ENCODE assay signal across 21 cellular contexts in the genomic region with DNA sequence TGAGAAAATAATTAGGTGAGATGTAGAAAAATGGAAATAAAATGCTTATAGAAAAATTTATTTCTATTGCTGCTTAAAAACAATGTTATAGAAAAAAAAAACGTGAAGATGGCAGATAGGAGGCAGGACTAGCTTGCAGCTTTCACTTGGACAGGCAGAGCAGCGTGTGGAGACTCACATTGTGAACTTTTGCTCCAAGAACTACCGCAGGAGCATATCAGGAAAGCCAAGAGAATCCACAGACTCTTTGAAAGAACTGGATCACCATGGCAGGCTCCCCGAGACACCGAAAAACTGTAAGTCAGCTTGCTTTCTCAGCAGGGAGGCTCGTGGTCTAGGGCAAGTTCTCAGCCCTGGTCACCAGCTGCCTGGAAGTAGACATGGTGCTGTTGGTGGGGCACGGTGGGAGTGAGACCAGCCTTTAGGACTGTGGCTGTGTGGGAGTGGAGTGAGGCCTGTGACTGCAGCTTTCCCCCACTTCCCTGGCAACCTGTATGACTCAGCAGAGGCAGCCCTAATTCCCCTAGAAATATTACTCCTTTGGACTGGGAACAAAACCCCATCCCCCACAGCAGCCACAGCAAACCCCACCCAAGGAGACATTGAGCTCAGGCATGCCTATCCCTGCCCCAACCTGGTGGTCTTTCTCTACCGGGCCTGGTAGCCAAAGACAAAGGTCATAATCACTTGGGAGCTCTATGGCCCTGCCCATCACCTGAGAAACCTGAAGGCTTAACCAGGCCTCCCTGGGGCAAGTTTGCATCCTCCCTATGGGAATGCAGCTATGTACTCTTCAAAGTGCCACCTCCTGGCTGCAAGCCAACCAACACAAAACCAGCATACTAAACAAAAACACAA. TPM values are rescaled to one million over a fixed set of nuclear protein-coding genes. Genes with fewer than 3 reads are reported as not detected.
DNase-seq lines count a peak whose midpoint lies in the region; ATAC-seq and TF ChIP-seq lines count a peak whose summit lies in the region.
"Had no signal": no experiment of that assay in that cellular context is flagged by ENCODE, and none has a peak within 500 bp of the region (broad histone marks: within the 10 kb centered on the region; RNA-seq: fewer than 3 reads in every experiment).

No MANE protein-coding gene starts in this region.

- no peaks in the 10 kb centered on the region for H3K79me2 ChIP-seq in PC-9 (ENCODE audit: low read depth)

- H3K4me2 ChIP-seq in PC-9: peak overlapping the region; percentile 86

- H3K27ac ChIP-seq in PC-9: peak overlapping the region; percentile 98
- H3K27ac ChIP-seq: HL-60 had no signal

- TF ChIP-seq CTCF in PC-9 (conservative IDR thresholded peaks at IDR 0.05) (0 out of 2 replicates have a peak, but pooled peaks have one; percentile 27), epithelial cell of esophagus (IDR thresholded peaks at IDR 0.05; ENCODE audit: insufficient read depth, low read depth, low read length, missing control alignments) (no peak)

- H3K27ac Mint-ChIP-seq in naive thymus-derived CD8-positive, alpha-beta T cell: no peak overlapping the region
- H3K27ac Mint-ChIP-seq: activated CD4-positive, alpha-beta T cell treated with anti-CD3 and anti-CD28 coated beads, Interleukin-2, amount 10 ng/mL, durations not matched to agents 7 days and 5 days; activated naive CD8-positive, alpha-beta T cell; CD4-positive, alpha-beta memory T cell; HFFc6 had no signal

- DNase-seq in HT1080 (ENCODE audit: low read depth) (peak; percentile 80), PC-9 (peak; percentile 74 to 79), epithelial cell of esophagus (ENCODE audit: low read depth) (peak; percentile 53), smooth muscle cell of the brain vasculature (ENCODE audit: low read depth, low spot score) (peak; percentile 59), NCI-H1048 (lab: John Stamatoyannopoulos, UW) (no peak), SKM-1 treated with dmso at 0.1 percent for 144 hours (lab: John Stamatoyannopoulos, UW; ENCODE audit: unreplicated experiment) (no peak)
- DNase-seq in naive thymus-derived CD8-positive, alpha-beta T cell: no peak
- DNase-seq: activated CD4-positive, alpha-beta T cell treated with anti-CD3 and anti-CD28 coated beads, Interleukin-2, amount 10 ng/mL, durations not matched to agents 7 days and 5 days; activated T-cell treated with anti-CD3 and anti-CD28 coated beads for 4 hours; glutamatergic neuron; HFFc6; kidney; midbrain; NCI-H2029 treated with DMSO at 0.1 percent for 48 hours; NCI-H774; nucleus accumbens; SHP77; stimulated activated naive CD4-positive, alpha-beta T cell treated with Interleukin-2 at 50 U/mL for 16 hours had no signal

- H3K4me1 Mint-ChIP-seq in naive thymus-derived CD8-positive, alpha-beta T cell: no peaks in the 10 kb centered on the region
- H3K4me1 Mint-ChIP-seq: activated CD4-positive, alpha-beta T cell treated with anti-CD3 and anti-CD28 coated beads, Interleukin-2, amount 10 ng/mL, durations not matched to agents 7 days and 5 days; CD4-positive, alpha-beta memory T cell had no signal

- no peaks in the 10 kb centered on the region for H3K36me3 Mint-ChIP-seq in naive thymus-derived CD8-positive, alpha-beta T cell
- H3K36me3 Mint-ChIP-seq: activated naive CD8-positive, alpha-beta T cell; CD4-positive, alpha-beta memory T cell had no signal

- H3K4me1 ChIP-seq in PC-9 (replicated peaks; ENCODE audit: insufficient read depth): peaks cover 33% of the 10 kb centered on the region

- peaks cover 4% of the 10 kb centered on the region; the same call in 1 of the 2 replicates for H3K9me2 ChIP-seq in PC-9 (ENCODE audit: insufficient read depth)

- intact Hi-C loops in PC-9 (cut with micrococcal nuclease; ENCODE audit: unreplicated experiment): loop anchor here (1.0 to 2.0 kb wide), 4 partner anchors 38 to 298 kb away; no protein-coding TSS in a partner anchor

- no peaks in the 10 kb centered on the region for H3K9me3 Mint-ChIP-seq in naive thymus-derived CD8-positive, alpha-beta T cell
- H3K9me3 Mint-ChIP-seq: activated CD4-positive, alpha-beta T cell treated with anti-CD3 and anti-CD28 coated beads, Interleukin-2, amount 10 ng/mL, durations not matched to agents 7 days and 5 days; HFFc6 had no signal

- POLR2A ChIA-PET in PC-9 (lab: Charles Lee; ENCODE audit: unreplicated experiment): interaction anchor here (0.5 to 0.7 kb wide), 6 partner anchors 30 to 1180 kb away, joined by 3 to 14 read pairs (median 4); no protein-coding TSS in a partner anchor
- POLR2A ChIA-PET in naive thymus-derived CD8-positive, alpha-beta T cell (lab: Charles Lee): interaction anchor here (0.7 kb wide), 1 partner anchor 13 kb away, joined by 3 read pairs; no protein-coding TSS in a partner anchor

- H3K4me3 Mint-ChIP-seq in naive thymus-derived CD8-positive, alpha-beta T cell: no peak overlapping the region
- H3K4me3 Mint-ChIP-seq: activated CD4-positive, alpha-beta T cell treated with anti-CD3 and anti-CD28 coated beads, Interleukin-2, amount 10 ng/mL, durations not matched to agents 7 days and 5 days; activated naive CD8-positive, alpha-beta T cell; CD4-positive, alpha-beta memory T cell; HFFc6 had no signal

- H3K9me3 ChIP-seq in PC-9 (ENCODE audit: insufficient read depth, low read depth): peaks cover 10% of the 10 kb centered on the region; the same call in 1 of the 2 replicates

- H3K27me3 Mint-ChIP-seq in naive thymus-derived CD8-positive, alpha-beta T cell: no peaks in the 10 kb centered on the region
- H3K27me3 Mint-ChIP-seq: activated CD4-positive, alpha-beta T cell treated with anti-CD3 and anti-CD28 coated beads, Interleukin-2, amount 10 ng/mL, durations not matched to agents 7 days and 5 days; activated naive CD8-positive, alpha-beta T cell; CD4-positive, alpha-beta memory T cell had no signal

- TSS peak; percentile 99 for BruUV-seq in PC-9 (replicated peaks; lab: Mats Ljungman, UMichigan)

- peak overlapping the region; percentile 49 for H3K4me3 ChIP-seq in PC-9
- H3K4me3 ChIP-seq in epithelial cell of esophagus (ENCODE audit: low read length): no peak overlapping the region

- peaks cover 20% of the 10 kb centered on the region for H3F3A ChIP-seq in PC-9 (ENCODE audit: insufficient read depth, low read depth)

- CTCF ChIA-PET in PC-9 (lab: Charles Lee): interaction anchor here (1.1 kb wide), 1 partner anchor 208 kb away, joined by 7 read pairs; no protein-coding TSS in a partner anchor

- no peaks in the 10 kb centered on the region for H3K36me3 ChIP-seq in PC-9 (ENCODE audit: low read depth)

- H3K27me3 ChIP-seq in PC-9 (ENCODE audit: insufficient read depth, low read depth): no peaks in the 10 kb centered on the region

- no peaks in the 10 kb centered on the region for H4K20me1 ChIP-seq in PC-9 (ENCODE audit: insufficient read depth)

- no peak for ATAC-seq in naive thymus-derived CD8-positive, alpha-beta T cell

- H2AFZ ChIP-seq in PC-9: peak overlapping the region; percentile 83

RNA-seq across cellular contexts. Expression of a gene that starts 22.8 kb away (rescaled TPM):
- total RNA-seq in HT1080 (2014; rRNA removed; shearing (Covaris generic)): not detected in 2 replicates
- polyA plus RNA-seq in HT1080 (2015; cell fraction: cytosol; rRNA removed): not detected in 2 replicates
- polyA plus RNA-seq in HT1080 (2015; cell fraction: nucleus; rRNA removed): not detected in 2 replicates
- total RNA-seq in PC-9 (2021): not detected in 2 replicates
- not detected for total RNA-seq in naive thymus-derived CD8-positive, alpha-beta T cell
- not detected for polyA plus RNA-seq in naive thymus-derived CD8-positive, alpha-beta T cell
- total RNA-seq: activated CD4-positive, alpha-beta T cell treated with anti-CD3 and anti-CD28 coated beads, Interleukin-2, amount 10 ng/mL, durations not matched to agents 7 days and 5 days; CD4-positive, alpha-beta memory T cell; HFFc6; kidney had no signal
- polyA plus RNA-seq: CD4-positive, alpha-beta memory T cell had no signal

Comparison
In these comparisons a context has a peak if more than half of its experiments do, and no peak if none do; other contexts are left out.
1. DNase-seq: peak in HT1080 (single experiment), PC-9 (2 of 2), epithelial cell of esophagus (single experiment) and smooth muscle cell of the brain vasculature (single experiment); none in NCI-H1048 (single experiment), SKM-1 treated with dmso at 0.1 percent for 144 hours (single experiment) and naive thymus-derived CD8-positive, alpha-beta T cell (0 of 10).